2 cellular contexts compared by ENCODE assay signal in the genomic region with DNA sequence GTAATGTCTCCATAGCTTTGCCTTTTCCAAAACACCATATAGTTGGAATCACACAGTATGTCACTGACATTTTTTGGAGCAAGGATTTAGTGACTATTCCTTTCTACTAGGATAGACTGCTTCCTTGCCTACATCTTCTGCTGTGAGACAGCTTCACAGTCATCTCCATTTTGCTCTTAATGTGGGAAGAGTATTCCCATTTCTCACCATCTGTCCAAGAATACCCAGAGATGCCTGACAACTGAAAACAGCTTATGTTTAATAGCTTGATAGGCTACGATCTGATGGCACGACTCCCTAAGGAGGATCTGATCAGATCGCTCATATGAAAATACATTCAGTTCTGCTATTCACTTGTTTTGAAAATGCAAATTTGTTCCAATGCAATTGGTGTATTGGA.
TF ChIP-seq lines count a peak whose summit lies in the region.

No MANE protein-coding gene starts in this region.

TF ChIP-seq in H1, 55 proteins besides CTCF, POLR2A, EP300 and RAD21:
- TF ChIP-seq PHF8 (conservative IDR thresholded peaks at IDR 0.05; ENCODE audit: low read depth, low read length) (no peak), SIRT6 (IDR thresholded peaks at IDR 0.05; ENCODE audit: low read length) (no peak), GTF2F1 (IDR thresholded peaks at IDR 0.05; ENCODE audit: borderline replicate concordance, low read depth, low read length) (no peak), RBBP5 (IDR thresholded peaks at IDR 0.05; ENCODE audit: borderline replicate concordance, low read depth, low read length) (no peak), BACH1 (IDR thresholded peaks at IDR 0.05; ENCODE audit: low read length) (no peak), TCF12 (IDR thresholded peaks at IDR 0.05; ENCODE audit: low read depth, low read length) (no peak), SAP30 (IDR thresholded peaks at IDR 0.05; ENCODE audit: insufficient read depth, insufficient replicate concordance, low read length) (no peak), NANOG (IDR thresholded peaks at IDR 0.05; ENCODE audit: insufficient read depth, low read depth, low read length, poor library complexity, severe bottlenecking) (no peak), RXRA (IDR thresholded peaks at IDR 0.05; ENCODE audit: insufficient read depth, low read depth, low read length) (no peak), CEBPB (IDR thresholded peaks at IDR 0.05; ENCODE audit: low read depth, low read length) (no peak), CBX8 (IDR thresholded peaks at IDR 0.05; ENCODE audit: borderline replicate concordance, low read depth, low read length) (no peak), KDM4A (IDR thresholded peaks at IDR 0.05; ENCODE audit: low read depth, low read length, severe bottlenecking) (no peak)
- TF ChIP-seq, protein P1, sequence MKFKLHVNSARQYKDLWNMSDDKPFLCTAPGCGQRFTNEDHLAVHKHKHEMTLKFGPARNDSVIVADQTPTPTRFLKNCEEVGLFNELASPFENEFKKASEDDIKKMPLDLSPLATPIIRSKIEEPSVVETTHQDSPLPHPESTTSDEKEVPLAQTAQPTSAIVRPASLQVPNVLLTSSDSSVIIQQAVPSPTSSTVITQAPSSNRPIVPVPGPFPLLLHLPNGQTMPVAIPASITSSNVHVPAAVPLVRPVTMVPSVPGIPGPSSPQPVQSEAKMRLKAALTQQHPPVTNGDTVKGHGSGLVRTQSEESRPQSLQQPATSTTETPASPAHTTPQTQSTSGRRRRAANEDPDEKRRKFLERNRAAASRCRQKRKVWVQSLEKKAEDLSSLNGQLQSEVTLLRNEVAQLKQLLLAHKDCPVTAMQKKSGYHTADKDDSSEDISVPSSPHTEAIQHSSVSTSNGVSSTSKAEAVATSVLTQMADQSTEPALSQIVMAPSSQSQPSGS (IDR thresholded peaks at IDR 0.05; ENCODE audit: low read length), result no peak
- TF ChIP-seq, protein P2, sequence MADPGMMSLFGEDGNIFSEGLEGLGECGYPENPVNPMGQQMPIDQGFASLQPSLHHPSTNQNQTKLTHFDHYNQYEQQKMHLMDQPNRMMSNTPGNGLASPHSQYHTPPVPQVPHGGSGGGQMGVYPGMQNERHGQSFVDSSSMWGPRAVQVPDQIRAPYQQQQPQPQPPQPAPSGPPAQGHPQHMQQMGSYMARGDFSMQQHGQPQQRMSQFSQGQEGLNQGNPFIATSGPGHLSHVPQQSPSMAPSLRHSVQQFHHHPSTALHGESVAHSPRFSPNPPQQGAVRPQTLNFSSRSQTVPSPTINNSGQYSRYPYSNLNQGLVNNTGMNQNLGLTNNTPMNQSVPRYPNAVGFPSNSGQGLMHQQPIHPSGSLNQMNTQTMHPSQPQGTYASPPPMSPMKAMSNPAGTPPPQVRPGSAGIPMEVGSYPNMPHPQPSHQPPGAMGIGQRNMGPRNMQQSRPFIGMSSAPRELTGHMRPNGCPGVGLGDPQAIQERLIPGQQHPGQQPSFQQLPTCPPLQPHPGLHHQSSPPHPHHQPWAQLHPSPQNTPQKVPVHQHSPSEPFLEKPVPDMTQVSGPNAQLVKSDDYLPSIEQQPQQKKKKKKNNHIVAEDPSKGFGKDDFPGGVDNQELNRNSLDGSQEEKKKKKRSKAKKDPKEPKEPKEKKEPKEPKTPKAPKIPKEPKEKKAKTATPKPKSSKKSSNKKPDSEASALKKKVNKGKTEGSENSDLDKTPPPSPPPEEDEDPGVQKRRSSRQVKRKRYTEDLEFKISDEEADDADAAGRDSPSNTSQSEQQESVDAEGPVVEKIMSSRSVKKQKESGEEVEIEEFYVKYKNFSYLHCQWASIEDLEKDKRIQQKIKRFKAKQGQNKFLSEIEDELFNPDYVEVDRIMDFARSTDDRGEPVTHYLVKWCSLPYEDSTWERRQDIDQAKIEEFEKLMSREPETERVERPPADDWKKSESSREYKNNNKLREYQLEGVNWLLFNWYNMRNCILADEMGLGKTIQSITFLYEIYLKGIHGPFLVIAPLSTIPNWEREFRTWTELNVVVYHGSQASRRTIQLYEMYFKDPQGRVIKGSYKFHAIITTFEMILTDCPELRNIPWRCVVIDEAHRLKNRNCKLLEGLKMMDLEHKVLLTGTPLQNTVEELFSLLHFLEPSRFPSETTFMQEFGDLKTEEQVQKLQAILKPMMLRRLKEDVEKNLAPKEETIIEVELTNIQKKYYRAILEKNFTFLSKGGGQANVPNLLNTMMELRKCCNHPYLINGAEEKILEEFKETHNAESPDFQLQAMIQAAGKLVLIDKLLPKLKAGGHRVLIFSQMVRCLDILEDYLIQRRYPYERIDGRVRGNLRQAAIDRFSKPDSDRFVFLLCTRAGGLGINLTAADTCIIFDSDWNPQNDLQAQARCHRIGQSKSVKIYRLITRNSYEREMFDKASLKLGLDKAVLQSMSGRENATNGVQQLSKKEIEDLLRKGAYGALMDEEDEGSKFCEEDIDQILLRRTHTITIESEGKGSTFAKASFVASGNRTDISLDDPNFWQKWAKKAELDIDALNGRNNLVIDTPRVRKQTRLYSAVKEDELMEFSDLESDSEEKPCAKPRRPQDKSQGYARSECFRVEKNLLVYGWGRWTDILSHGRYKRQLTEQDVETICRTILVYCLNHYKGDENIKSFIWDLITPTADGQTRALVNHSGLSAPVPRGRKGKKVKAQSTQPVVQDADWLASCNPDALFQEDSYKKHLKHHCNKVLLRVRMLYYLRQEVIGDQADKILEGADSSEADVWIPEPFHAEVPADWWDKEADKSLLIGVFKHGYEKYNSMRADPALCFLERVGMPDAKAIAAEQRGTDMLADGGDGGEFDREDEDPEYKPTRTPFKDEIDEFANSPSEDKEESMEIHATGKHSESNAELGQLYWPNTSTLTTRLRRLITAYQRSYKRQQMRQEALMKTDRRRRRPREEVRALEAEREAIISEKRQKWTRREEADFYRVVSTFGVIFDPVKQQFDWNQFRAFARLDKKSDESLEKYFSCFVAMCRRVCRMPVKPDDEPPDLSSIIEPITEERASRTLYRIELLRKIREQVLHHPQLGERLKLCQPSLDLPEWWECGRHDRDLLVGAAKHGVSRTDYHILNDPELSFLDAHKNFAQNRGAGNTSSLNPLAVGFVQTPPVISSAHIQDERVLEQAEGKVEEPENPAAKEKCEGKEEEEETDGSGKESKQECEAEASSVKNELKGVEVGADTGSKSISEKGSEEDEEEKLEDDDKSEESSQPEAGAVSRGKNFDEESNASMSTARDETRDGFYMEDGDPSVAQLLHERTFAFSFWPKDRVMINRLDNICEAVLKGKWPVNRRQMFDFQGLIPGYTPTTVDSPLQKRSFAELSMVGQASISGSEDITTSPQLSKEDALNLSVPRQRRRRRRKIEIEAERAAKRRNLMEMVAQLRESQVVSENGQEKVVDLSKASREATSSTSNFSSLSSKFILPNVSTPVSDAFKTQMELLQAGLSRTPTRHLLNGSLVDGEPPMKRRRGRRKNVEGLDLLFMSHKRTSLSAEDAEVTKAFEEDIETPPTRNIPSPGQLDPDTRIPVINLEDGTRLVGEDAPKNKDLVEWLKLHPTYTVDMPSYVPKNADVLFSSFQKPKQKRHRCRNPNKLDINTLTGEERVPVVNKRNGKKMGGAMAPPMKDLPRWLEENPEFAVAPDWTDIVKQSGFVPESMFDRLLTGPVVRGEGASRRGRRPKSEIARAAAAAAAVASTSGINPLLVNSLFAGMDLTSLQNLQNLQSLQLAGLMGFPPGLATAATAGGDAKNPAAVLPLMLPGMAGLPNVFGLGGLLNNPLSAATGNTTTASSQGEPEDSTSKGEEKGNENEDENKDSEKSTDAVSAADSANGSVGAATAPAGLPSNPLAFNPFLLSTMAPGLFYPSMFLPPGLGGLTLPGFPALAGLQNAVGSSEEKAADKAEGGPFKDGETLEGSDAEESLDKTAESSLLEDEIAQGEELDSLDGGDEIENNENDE (IDR thresholded peaks at IDR 0.05; ENCODE audit: insufficient replicate concordance, low read length), result no peak

TF ChIP-seq in neural cell, 6 proteins besides CTCF, POLR2A, EP300 and RAD21:
- TF ChIP-seq, protein P3, sequence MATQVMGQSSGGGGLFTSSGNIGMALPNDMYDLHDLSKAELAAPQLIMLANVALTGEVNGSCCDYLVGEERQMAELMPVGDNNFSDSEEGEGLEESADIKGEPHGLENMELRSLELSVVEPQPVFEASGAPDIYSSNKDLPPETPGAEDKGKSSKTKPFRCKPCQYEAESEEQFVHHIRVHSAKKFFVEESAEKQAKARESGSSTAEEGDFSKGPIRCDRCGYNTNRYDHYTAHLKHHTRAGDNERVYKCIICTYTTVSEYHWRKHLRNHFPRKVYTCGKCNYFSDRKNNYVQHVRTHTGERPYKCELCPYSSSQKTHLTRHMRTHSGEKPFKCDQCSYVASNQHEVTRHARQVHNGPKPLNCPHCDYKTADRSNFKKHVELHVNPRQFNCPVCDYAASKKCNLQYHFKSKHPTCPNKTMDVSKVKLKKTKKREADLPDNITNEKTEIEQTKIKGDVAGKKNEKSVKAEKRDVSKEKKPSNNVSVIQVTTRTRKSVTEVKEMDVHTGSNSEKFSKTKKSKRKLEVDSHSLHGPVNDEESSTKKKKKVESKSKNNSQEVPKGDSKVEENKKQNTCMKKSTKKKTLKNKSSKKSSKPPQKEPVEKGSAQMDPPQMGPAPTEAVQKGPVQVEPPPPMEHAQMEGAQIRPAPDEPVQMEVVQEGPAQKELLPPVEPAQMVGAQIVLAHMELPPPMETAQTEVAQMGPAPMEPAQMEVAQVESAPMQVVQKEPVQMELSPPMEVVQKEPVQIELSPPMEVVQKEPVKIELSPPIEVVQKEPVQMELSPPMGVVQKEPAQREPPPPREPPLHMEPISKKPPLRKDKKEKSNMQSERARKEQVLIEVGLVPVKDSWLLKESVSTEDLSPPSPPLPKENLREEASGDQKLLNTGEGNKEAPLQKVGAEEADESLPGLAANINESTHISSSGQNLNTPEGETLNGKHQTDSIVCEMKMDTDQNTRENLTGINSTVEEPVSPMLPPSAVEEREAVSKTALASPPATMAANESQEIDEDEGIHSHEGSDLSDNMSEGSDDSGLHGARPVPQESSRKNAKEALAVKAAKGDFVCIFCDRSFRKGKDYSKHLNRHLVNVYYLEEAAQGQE (IDR thresholded peaks at IDR 0.05; ENCODE audit: borderline replicate concordance), result peak; percentile 94
- no peak for TF ChIP-seq MXI1 (conservative IDR thresholded peaks at IDR 0.05; ENCODE audit: poor library complexity, severe bottlenecking)
